ENCODE assay signal across 8 cellular contexts in the genomic region with DNA sequence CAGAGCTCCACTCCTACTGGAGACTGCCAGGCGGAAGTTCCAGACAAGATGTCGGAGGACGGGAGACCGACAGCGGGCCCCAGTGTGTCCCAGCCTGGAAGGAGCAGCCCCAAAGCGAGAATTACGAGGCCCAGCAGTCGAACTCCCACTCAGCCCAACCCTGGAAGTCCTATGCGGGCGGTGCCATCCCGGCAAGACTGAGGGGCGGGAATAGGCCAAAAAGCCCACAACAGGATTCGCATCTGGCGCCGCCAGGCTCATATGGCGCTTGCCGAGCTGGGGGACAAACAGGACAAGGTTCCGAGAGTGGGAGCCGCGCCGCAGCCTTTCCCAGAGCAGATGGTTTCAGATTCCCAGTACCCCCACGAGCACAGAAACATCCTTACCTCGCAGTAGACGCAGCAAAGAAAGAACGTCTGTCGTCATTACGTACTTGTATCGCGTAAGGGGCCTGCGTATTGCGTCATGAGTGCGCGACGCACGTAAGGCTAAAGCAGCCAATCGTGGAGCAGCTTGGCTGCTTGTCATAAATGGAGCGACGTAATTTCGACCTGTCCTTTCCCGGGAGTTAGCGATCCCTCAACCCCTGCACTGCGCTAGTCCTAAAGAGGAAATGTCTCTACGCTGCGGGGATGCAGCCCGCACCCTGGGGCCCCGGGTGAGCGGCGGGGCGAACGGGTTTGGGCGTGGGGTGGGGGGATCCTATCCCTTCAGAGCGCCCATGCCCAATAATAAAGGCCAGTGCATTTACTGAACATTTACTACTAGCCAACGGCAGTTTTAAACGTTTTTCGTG. TPM values are rescaled to one million over a fixed set of nuclear protein-coding genes. Genes with fewer than 3 reads are reported as not detected.
A peak's percentile ranks its signal among the peaks of the same experiment; 100 is the strongest.
DNase-seq lines count a peak whose midpoint lies in the region; ATAC-seq, FAIRE-seq and TF ChIP-seq lines count a peak whose summit lies in the region.

TSS of gene LIAS (plus strand) at position 552 of the 796 bp plus-strand sequence. CDS start at position 614, 62 bp downstream.
TSS of gene RPL9 (minus strand) at position 418 of the 796 bp plus-strand sequence. CDS start 483 bp downstream, outside the sequence.

- FAIRE-seq in bronchial epithelial cell (lab: Jason Lieb, UNC) = peak; percentile 72

- TF ChIP-seq CTCF in AG04449 (IDR thresholded peaks at IDR 0.05; ENCODE audit: insufficient read depth, low read length, missing control alignments) (no peak), WI38 (IDR thresholded peaks at IDR 0.05; ENCODE audit: low read depth, low read length) (no peak), bronchial epithelial cell (IDR thresholded peaks at IDR 0.05; ENCODE audit: insufficient read depth, low read length, severe bottlenecking) (no peak)

- peak; percentile 99 for DNase-seq in AG04449 (ENCODE audit: low read depth, low spot score)
- peak; percentile 92 for DNase-seq in NCI-H2227 treated with DMSO at 0.1 percent for 48 hours (lab: John Stamatoyannopoulos, UW)
- DNase-seq in bronchial epithelial cell (ENCODE audit: low read depth) = peak; percentile 98

- no peaks in the 10 kb centered on the region for H3K9me3 ChIP-seq in iPS-20b (ENCODE audit: insufficient read depth, low read depth, low read length)

- CTCF ChIA-PET in AG04449 (lab: Yijun Ruan, JAX) = interaction anchor here (1.0 to 1.5 kb wide), 2 partner anchors 10 to 515 kb away, joined by 5 to 7 read pairs; no protein-coding TSS in a partner anchor

- peaks cover 25% of the 10 kb centered on the region for H3K36me3 ChIP-seq in bronchial epithelial cell (ENCODE audit: control insufficient read depth, insufficient read depth, low read length)
- peaks cover 74% of the 10 kb centered on the region for H3K36me3 ChIP-seq in iPS-20b (ENCODE audit: insufficient read depth, low read depth, low read length)

- H3K4me1 ChIP-seq in iPS-20b (ENCODE audit: insufficient read depth, low read length) = peaks cover 10% of the 10 kb centered on the region; the same call in 1 of the 2 replicates

- H3K27me3 ChIP-seq in bronchial epithelial cell (ENCODE audit: control insufficient read depth, insufficient read depth, low read length) (no peaks in the 10 kb centered on the region), iPS-20b (ENCODE audit: insufficient read depth, low read length) (no peaks in the 10 kb centered on the region)

- H3K4me3 ChIP-seq in AG04449 (ENCODE audit: low read depth, low read length) (peak within 1 kb of the TSS; percentile 91), WI38 (ENCODE audit: low read depth, low read length) (peak within 1 kb of the TSS; percentile 82), bronchial epithelial cell (ENCODE audit: low read depth, low read length) (peak within 1 kb of the TSS; percentile 90), iPS-20b (ENCODE audit: low read length) (peak within 1 kb of the TSS; percentile 98), skin epidermis (peak within 1 kb of the TSS; percentile 58 to 92 (median 73))

- POLR2A ChIA-PET in AG04449 (lab: Yijun Ruan, JAX) = interaction anchor here (0.6 to 1.5 kb wide), 8 partner anchors 11 to 569 kb away, joined by 3 to 4 read pairs (median 4); partner anchors contain the start of genes SMIM14, UBE2K and UGDH

- H3K27ac ChIP-seq in iPS-20b (ENCODE audit: low read length) = peak within 1 kb of the TSS; percentile 91
- peak within 1 kb of the TSS; percentile 84 to 100 (median 94) for H3K27ac ChIP-seq in skin epidermis

- ATAC-seq in GM18907 (IDR thresholded peaks at IDR 0.05; ENCODE audit: unreplicated experiment) (peak; percentile 92), HG03159 (IDR thresholded peaks at IDR 0.05; ENCODE audit: unreplicated experiment) (peak; percentile 83)

- peak within 1 kb of the TSS; percentile 99 for H3K9ac ChIP-seq in iPS-20b (ENCODE audit: low read depth, low read length)

RNA-seq across cellular contexts. Expression of gene LIAS, which starts in this region (rescaled TPM):
- total RNA-seq in bronchial epithelial cell = 11.5 and 14.0 TPM in 2 replicates

RNA-seq across cellular contexts. Expression of gene RPL9, which starts in this region (rescaled TPM):
- 3,557 and 6,069 TPM in 2 replicates for total RNA-seq in bronchial epithelial cell

Comparison
In these comparisons a context has a peak if more than half of its experiments do, and no peak if none do; other contexts are left out.
1. Peak in every context shown above with its lines: DNase-seq, ATAC-seq, H3K4me3 ChIP-seq and H3K27ac ChIP-seq.